Comparison of ENCODE assay signal across 1 cellular context in genomic region chr17:27351741-27352140, GRCh38.
TF ChIP-seq lines count a peak whose summit lies in the region.

No MANE protein-coding gene starts in this region.

TF ChIP-seq in HCT116, 20 proteins besides CTCF, POLR2A, EP300 and RAD21 (continued from another document):
- TF ChIP-seq MAX (IDR thresholded peaks at IDR 0.05) (no peak), REST (IDR thresholded peaks at IDR 0.05; ENCODE audit: low read depth) (no peak), ZFX (IDR thresholded peaks at IDR 0.05) (no peak), POLR2AphosphoS5 (IDR thresholded peaks at IDR 0.05; ENCODE audit: low read depth, low read length) (no peak), CBX3 (IDR thresholded peaks at IDR 0.05; ENCODE audit: low read depth) (no peak), EGR1 (IDR thresholded peaks at IDR 0.05; ENCODE audit: low read depth) (no peak), FOSL1 (IDR thresholded peaks at IDR 0.05; ENCODE audit: low read depth) (no peak), SIN3A (IDR thresholded peaks at IDR 0.05; ENCODE audit: low read depth) (no peak), EZH2 (IDR thresholded peaks at IDR 0.05) (no peak), TCF7L2 (IDR thresholded peaks at IDR 0.05; ENCODE audit: borderline replicate concordance, extremely low read depth, insufficient read depth, insufficient read length) (no peak), EZH2phosphoT487 (IDR thresholded peaks at IDR 0.05; ENCODE audit: borderline replicate concordance) (no peak)
